In genomic region chr2:233108611-233109490, GRCh38 we compare ENCODE assay signal across 1 cellular context.
TF ChIP-seq lines count a peak whose summit lies in the region.

No MANE protein-coding gene starts in this region.

TF ChIP-seq in GM12878, 131 proteins besides CTCF, POLR2A, EP300 and RAD21 (continued from another document):
- no peak for TF ChIP-seq ATF3 (IDR thresholded peaks at IDR 0.05; ENCODE audit: borderline replicate concordance, extremely low read depth, low read depth, low read length)
- TF ChIP-seq SP1 (IDR thresholded peaks at IDR 0.05; ENCODE audit: low read depth, low read length) = no peak
- TF ChIP-seq PKNOX1 (IDR thresholded peaks at IDR 0.05) = 0 out of 2 replicates have a peak, but pooled peaks have one; percentile 2
- peak; percentile 44; the same call in 1 of the 2 replicates for TF ChIP-seq RUNX3 (IDR thresholded peaks at IDR 0.05; ENCODE audit: low read length)
- TF ChIP-seq ZNF24 (IDR thresholded peaks at IDR 0.05) = no peak
- TF ChIP-seq ZNF217 (IDR thresholded peaks at IDR 0.05) = no peak
- no peak for TF ChIP-seq MTA3 (IDR thresholded peaks at IDR 0.05; ENCODE audit: borderline replicate concordance, low read length)
- TF ChIP-seq JUNB (IDR thresholded peaks at IDR 0.05) = peak; percentile 29; the same call in 1 of the 2 replicates
- TF ChIP-seq SREBF1 (IDR thresholded peaks at IDR 0.05; ENCODE audit: low read length) = no peak
- TF ChIP-seq SMAD1 (IDR thresholded peaks at IDR 0.05; ENCODE audit: low read depth, partially characterized antibody) = no peak
- TF ChIP-seq SKIL (IDR thresholded peaks at IDR 0.05; ENCODE audit: low read depth, poor library complexity, severe bottlenecking) = no peak
- no peak for TF ChIP-seq NBN (IDR thresholded peaks at IDR 0.05)
- TF ChIP-seq FOS (IDR thresholded peaks at IDR 0.05; ENCODE audit: borderline replicate concordance, extremely low read depth, insufficient read length) = no peak
- TF ChIP-seq CEBPZ (IDR thresholded peaks at IDR 0.05; ENCODE audit: low read depth, low read length) = no peak
- no peak for TF ChIP-seq NFXL1 (IDR thresholded peaks at IDR 0.05; ENCODE audit: borderline replicate concordance)
- TF ChIP-seq, protein P1, sequence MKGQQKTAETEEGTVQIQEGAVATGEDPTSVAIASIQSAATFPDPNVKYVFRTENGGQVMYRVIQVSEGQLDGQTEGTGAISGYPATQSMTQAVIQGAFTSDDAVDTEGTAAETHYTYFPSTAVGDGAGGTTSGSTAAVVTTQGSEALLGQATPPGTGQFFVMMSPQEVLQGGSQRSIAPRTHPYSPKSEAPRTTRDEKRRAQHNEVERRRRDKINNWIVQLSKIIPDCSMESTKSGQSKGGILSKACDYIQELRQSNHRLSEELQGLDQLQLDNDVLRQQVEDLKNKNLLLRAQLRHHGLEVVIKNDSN (IDR thresholded peaks at IDR 0.05; ENCODE audit: borderline replicate concordance, extremely low read length, insufficient read depth, low read depth, low read length) = no peak
- TF ChIP-seq CBFB (IDR thresholded peaks at IDR 0.05; ENCODE audit: low read depth) = no peak
- TF ChIP-seq, protein P2, sequence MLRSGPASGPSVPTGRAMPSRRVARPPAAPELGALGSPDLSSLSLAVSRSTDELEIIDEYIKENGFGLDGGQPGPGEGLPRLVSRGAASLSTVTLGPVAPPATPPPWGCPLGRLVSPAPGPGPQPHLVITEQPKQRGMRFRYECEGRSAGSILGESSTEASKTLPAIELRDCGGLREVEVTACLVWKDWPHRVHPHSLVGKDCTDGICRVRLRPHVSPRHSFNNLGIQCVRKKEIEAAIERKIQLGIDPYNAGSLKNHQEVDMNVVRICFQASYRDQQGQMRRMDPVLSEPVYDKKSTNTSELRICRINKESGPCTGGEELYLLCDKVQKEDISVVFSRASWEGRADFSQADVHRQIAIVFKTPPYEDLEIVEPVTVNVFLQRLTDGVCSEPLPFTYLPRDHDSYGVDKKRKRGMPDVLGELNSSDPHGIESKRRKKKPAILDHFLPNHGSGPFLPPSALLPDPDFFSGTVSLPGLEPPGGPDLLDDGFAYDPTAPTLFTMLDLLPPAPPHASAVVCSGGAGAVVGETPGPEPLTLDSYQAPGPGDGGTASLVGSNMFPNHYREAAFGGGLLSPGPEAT (IDR thresholded peaks at IDR 0.05; ENCODE audit: low read depth) = no peak
- peak; percentile 27; the same call in 1 of the 2 replicates for TF ChIP-seq IRF4 (IDR thresholded peaks at IDR 0.05; ENCODE audit: low read depth, low read length)
- no peak for TF ChIP-seq HDAC2 (IDR thresholded peaks at IDR 0.05)
- no peak for TF ChIP-seq SMC3 (IDR thresholded peaks at IDR 0.05; ENCODE audit: borderline replicate concordance, low read length)
- TF ChIP-seq, protein P3, sequence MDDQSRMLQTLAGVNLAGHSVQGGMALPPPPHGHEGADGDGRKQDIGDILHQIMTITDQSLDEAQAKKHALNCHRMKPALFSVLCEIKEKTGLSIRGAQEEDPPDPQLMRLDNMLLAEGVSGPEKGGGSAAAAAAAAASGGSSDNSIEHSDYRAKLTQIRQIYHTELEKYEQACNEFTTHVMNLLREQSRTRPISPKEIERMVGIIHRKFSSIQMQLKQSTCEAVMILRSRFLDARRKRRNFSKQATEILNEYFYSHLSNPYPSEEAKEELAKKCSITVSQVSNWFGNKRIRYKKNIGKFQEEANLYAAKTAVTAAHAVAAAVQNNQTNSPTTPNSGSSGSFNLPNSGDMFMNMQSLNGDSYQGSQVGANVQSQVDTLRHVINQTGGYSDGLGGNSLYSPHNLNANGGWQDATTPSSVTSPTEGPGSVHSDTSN (IDR thresholded peaks at IDR 0.05; ENCODE audit: insufficient replicate concordance, low read depth, low read length) = no peak
- no peak for TF ChIP-seq CREB1 (IDR thresholded peaks at IDR 0.05; ENCODE audit: low read depth)
- no peak for TF ChIP-seq IKZF2 (IDR thresholded peaks at IDR 0.05)
- no peak for TF ChIP-seq SUZ12 (IDR thresholded peaks at IDR 0.05; ENCODE audit: unreplicated experiment)
- TF ChIP-seq ZNF622 (IDR thresholded peaks at IDR 0.05) = no peak
- TF ChIP-seq ZZZ3 (IDR thresholded peaks at IDR 0.05; ENCODE audit: control insufficient read depth, insufficient read length, low read depth) = no peak
- TF ChIP-seq KAT2A (conservative IDR thresholded peaks at IDR 0.05; ENCODE audit: control insufficient read depth, low read depth, low read length) = no peak
- no peak; the same call in 2 of the 3 replicates for TF ChIP-seq POU2F2 (IDR thresholded peaks at IDR 0.05; ENCODE audit: borderline replicate concordance, low read depth, low read length)
- TF ChIP-seq ZBED1 (IDR thresholded peaks at IDR 0.05; ENCODE audit: borderline replicate concordance) = no peak
